In the genomic region with DNA sequence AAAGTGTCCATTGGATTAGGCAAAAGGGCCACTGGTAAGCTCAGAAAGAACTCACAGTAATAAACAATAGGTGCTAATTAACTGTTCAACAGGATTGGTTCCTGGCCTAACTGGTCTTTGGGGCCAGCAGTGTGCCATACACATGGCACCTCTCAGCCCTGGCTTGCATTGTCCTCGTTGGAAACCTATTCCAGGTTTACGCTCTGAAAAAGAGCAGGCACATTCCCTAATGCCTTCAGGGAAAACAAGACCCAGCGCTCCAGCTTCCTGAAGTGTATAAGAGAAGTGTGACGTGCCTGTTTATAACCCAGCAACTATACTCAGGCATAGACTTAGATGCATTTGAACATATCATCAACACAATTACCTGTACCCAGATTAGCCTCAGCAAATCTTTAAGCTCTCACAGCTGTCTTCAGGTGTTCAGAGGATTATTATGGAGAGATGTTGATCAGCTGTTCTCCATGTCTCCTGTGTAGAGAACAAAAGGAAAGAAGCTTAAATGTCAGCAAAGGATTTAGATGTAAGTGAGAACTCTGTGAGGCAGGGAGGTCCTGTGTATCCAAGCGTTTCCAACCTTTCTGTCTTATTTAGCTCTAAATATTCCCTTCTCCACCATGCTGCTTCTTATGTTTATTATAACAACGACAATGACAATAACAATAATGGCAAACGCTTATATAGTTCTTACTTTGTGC, we compare ENCODE assay signal across 1 cellular context.
TF ChIP-seq lines count a peak whose summit lies in the region.

No MANE protein-coding gene starts in this region.

TF ChIP-seq in H1, 55 proteins besides CTCF, POLR2A, EP300 and RAD21:
- no peak for TF ChIP-seq HDAC2 (IDR thresholded peaks at IDR 0.05; ENCODE audit: borderline replicate concordance in 1 of 2, low read depth in 2 of 2, low read length in 2 of 2)
- TF ChIP-seq BACH1 (IDR thresholded peaks at IDR 0.05; ENCODE audit: low read length) = no peak
- TF ChIP-seq TEAD4 (IDR thresholded peaks at IDR 0.05; ENCODE audit: low read depth, low read length) = no peak
- no peak for TF ChIP-seq JUND (IDR thresholded peaks at IDR 0.05; ENCODE audit: low read length)
